20 cellular contexts compared by ENCODE assay signal in the genomic region with DNA sequence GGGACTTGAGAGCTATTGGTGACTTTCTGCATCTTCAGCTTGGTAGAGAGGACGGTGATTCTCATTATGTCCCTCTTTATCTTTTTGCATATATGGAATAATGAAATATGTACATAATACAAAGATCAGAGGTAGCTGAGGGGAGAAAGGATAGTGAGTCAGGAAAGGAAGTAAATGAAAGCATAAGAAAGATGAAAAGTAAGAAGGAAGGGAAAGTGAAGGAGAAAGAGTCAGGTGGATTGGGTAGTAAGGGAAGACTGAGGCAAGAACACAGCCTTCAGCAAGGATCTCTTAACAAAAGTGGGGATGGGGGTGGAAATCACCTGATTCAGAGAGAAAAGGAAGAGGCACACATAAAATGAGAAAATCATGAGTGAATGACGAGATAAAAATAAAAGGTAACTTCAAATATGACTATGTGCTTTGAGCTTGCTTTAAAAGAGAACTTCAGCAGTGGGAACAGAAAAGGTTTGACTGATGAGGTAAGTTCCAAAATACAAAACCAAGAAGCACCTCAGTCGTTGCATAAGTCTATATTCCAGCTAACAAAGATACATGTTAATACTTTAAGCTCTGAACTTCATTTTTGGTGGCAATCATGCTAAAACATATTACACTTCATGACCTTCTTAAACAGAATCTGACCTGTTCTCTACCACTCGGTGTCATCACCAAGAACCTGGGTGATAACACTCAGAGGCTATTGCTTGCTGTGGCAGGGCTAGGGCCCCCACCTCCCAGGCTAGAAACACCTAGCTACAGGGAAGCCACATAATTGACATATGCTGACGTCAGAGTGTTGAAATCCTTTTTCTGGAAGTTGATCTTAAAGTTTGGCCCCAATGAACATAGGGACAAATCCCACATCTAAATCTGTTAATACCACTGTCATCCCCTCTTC. TPM values are rescaled to one million over a fixed set of nuclear protein-coding genes. Genes with fewer than 3 reads are reported as not detected.
DNase-seq lines count a peak whose midpoint lies in the region; ATAC-seq and TF ChIP-seq lines count a peak whose summit lies in the region.
"Had no signal": no experiment of that assay in that cellular context is flagged by ENCODE, and none has a peak within 500 bp of the region (broad histone marks: within the 10 kb centered on the region; RNA-seq: fewer than 3 reads in every experiment).

No MANE protein-coding gene starts in this region.

- peaks cover 47% of the 10 kb centered on the region for H3K4me1 Mint-ChIP-seq in activated T-cell treated with anti-CD3 and anti-CD28 coated beads, Interleukin-2, amount 50 U/mL, for 72 hours (ENCODE audit: low read depth)
- peaks cover 16% of the 10 kb centered on the region for H3K4me1 Mint-ChIP-seq in activated naive CD8-positive, alpha-beta T cell treated with anti-CD3 and anti-CD28 coated beads, Interleukin-2, amount 10 ng/mL, durations not matched to agents 7 days and 5 days
- H3K4me1 Mint-ChIP-seq in stimulated activated naive CD8-positive, alpha-beta T cell treated with anti-CD3 and anti-CD28 coated beads, Interleukin-15, Interleukin-2, amounts not matched to agents 100 ng/mL and 50 ng/mL, for 24 hours (ENCODE audit: low read depth) = peaks cover 63% of the 10 kb centered on the region
- peaks cover 42% of the 10 kb centered on the region for H3K4me1 Mint-ChIP-seq in mesothelial cell of epicardium
- H3K4me1 Mint-ChIP-seq: CD8-positive, alpha-beta memory T cell had no signal

- H3K27me3 Mint-ChIP-seq in activated T-cell treated with anti-CD3 and anti-CD28 coated beads, Interleukin-2, amount 50 U/mL, for 72 hours (ENCODE audit: low read depth) = peaks cover 42% of the 10 kb centered on the region
- H3K27me3 Mint-ChIP-seq in activated naive CD8-positive, alpha-beta T cell treated with anti-CD3 and anti-CD28 coated beads, Interleukin-2, amount 10 ng/mL, durations not matched to agents 7 days and 5 days = no peaks in the 10 kb centered on the region
- peaks cover 8% of the 10 kb centered on the region for H3K27me3 Mint-ChIP-seq in stimulated activated naive CD8-positive, alpha-beta T cell treated with anti-CD3 and anti-CD28 coated beads, Interleukin-15, Interleukin-2, amounts not matched to agents 100 ng/mL and 50 ng/mL, for 24 hours
- H3K27me3 Mint-ChIP-seq in mesothelial cell of epicardium (ENCODE audit: low read depth) = peaks cover 3% of the 10 kb centered on the region

- no peak for TF ChIP-seq CTCF in mesothelial cell of epicardium (IDR thresholded peaks at IDR 0.05; ENCODE audit: unreplicated experiment)

- H3K9me3 Mint-ChIP-seq in activated T-cell treated with anti-CD3 and anti-CD28 coated beads, Interleukin-2, amount 50 U/mL, for 72 hours = no peaks in the 10 kb centered on the region
- no peaks in the 10 kb centered on the region for H3K9me3 Mint-ChIP-seq in activated naive CD8-positive, alpha-beta T cell treated with anti-CD3 and anti-CD28 coated beads, Interleukin-2, amount 10 ng/mL, durations not matched to agents 7 days and 5 days
- H3K9me3 Mint-ChIP-seq in stimulated activated naive CD8-positive, alpha-beta T cell treated with anti-CD3 and anti-CD28 coated beads, Interleukin-15, Interleukin-2, amounts not matched to agents 100 ng/mL and 50 ng/mL, for 24 hours = no peaks in the 10 kb centered on the region
- H3K9me3 Mint-ChIP-seq in mesothelial cell of epicardium = no peaks in the 10 kb centered on the region
- H3K9me3 Mint-ChIP-seq: CD8-positive, alpha-beta memory T cell; GM23338 had no signal

- DNase-seq in activated T-cell treated with anti-CD3 and anti-CD28 coated beads, Interleukin-2, amount 50 U/mL, for 72 hours = no peak
- DNase-seq in activated T-cell treated with anti-CD3 and anti-CD28 coated beads for 4 hours = no peak
- no peak for DNase-seq in activated naive CD8-positive, alpha-beta T cell treated with anti-CD3 and anti-CD28 coated beads, Interleukin-2, amount 10 ng/mL, durations not matched to agents 7 days and 5 days
- DNase-seq in germinal center (ENCODE audit: low spot score) = no peak
- no peak for DNase-seq in mesothelial cell of epicardium (ENCODE audit: low spot score in 2 of 2, unreplicated experiment in 2 of 2)
- no peak for DNase-seq in NCI-H1694 (lab: John Stamatoyannopoulos, UW)
- DNase-seq: CD8-positive, alpha-beta memory T cell; DMS79; HCEC 1CT; KG1; MV-4-11; NCI-H187 treated with DMSO at 0.1 percent for 48 hours; NCI-H345; NCI-H524 treated with DMSO at 0.1 percent for 48 hours; PC-9; SIG-M5 had no signal

- peak overlapping the region; percentile 47 to 54 for H3K4me3 Mint-ChIP-seq in activated T-cell treated with anti-CD3 and anti-CD28 coated beads, Interleukin-2, amount 50 U/mL, for 72 hours
- H3K4me3 Mint-ChIP-seq in activated naive CD8-positive, alpha-beta T cell treated with anti-CD3 and anti-CD28 coated beads, Interleukin-2, amount 10 ng/mL, durations not matched to agents 7 days and 5 days = no peak overlapping the region
- H3K4me3 Mint-ChIP-seq in stimulated activated naive CD8-positive, alpha-beta T cell treated with anti-CD3 and anti-CD28 coated beads, Interleukin-15, Interleukin-2, amounts not matched to agents 100 ng/mL and 50 ng/mL, for 24 hours = peak overlapping the region; percentile 49
- no peak overlapping the region for H3K4me3 Mint-ChIP-seq in mesothelial cell of epicardium
- H3K4me3 Mint-ChIP-seq: CD8-positive, alpha-beta memory T cell; GM23338 had no signal

- ATAC-seq in activated T-cell treated with anti-CD3 and anti-CD28 coated beads, Interleukin-2, amount 50 U/mL, for 72 hours (replicated peaks in 1 of 2) = peak; percentile 71 to 73
- ATAC-seq in GM19351 (IDR thresholded peaks at IDR 0.05; ENCODE audit: unreplicated experiment) = peak; percentile 45
- ATAC-seq in activated naive CD8-positive, alpha-beta T cell treated with anti-CD3 and anti-CD28 coated beads, Interleukin-2, amount 10 ng/mL, durations not matched to agents 7 days and 5 days (ENCODE audit: low read depth) = no peak
- ATAC-seq: GM23338, SK-N-SH treated with all-trans-retinoic acid at 6 μM for 48 hours had no signal

- H3K27ac Mint-ChIP-seq in activated T-cell treated with anti-CD3 and anti-CD28 coated beads, Interleukin-2, amount 50 U/mL, for 72 hours = peak overlapping the region; percentile 8
- H3K27ac Mint-ChIP-seq in activated naive CD8-positive, alpha-beta T cell treated with anti-CD3 and anti-CD28 coated beads, Interleukin-2, amount 10 ng/mL, durations not matched to agents 7 days and 5 days = peak overlapping the region; percentile 2
- peak overlapping the region; percentile 28 for H3K27ac Mint-ChIP-seq in stimulated activated naive CD8-positive, alpha-beta T cell treated with anti-CD3 and anti-CD28 coated beads, Interleukin-15, Interleukin-2, amounts not matched to agents 100 ng/mL and 50 ng/mL, for 24 hours
- H3K27ac Mint-ChIP-seq in mesothelial cell of epicardium = no peak overlapping the region
- H3K27ac Mint-ChIP-seq: CD8-positive, alpha-beta memory T cell; GM23338 had no signal

- POLR2A ChIA-PET in activated naive CD8-positive, alpha-beta T cell treated with anti-CD3 and anti-CD28 coated beads, Interleukin-2, amount 10 ng/mL, durations not matched to agents 7 days and 5 days (lab: Charles Lee) = no interaction called here

- H3K36me3 Mint-ChIP-seq in activated T-cell treated with anti-CD3 and anti-CD28 coated beads, Interleukin-2, amount 50 U/mL, for 72 hours (ENCODE audit: insufficient read depth in 2 of 2) = no peaks in the 10 kb centered on the region
- no peaks in the 10 kb centered on the region for H3K36me3 Mint-ChIP-seq in activated naive CD8-positive, alpha-beta T cell treated with anti-CD3 and anti-CD28 coated beads, Interleukin-2, amount 10 ng/mL, durations not matched to agents 7 days and 5 days
- no peaks in the 10 kb centered on the region for H3K36me3 Mint-ChIP-seq in stimulated activated naive CD8-positive, alpha-beta T cell treated with anti-CD3 and anti-CD28 coated beads, Interleukin-15, Interleukin-2, amounts not matched to agents 100 ng/mL and 50 ng/mL, for 24 hours (ENCODE audit: low read depth)
- no peaks in the 10 kb centered on the region for H3K36me3 Mint-ChIP-seq in mesothelial cell of epicardium
- H3K36me3 Mint-ChIP-seq: CD8-positive, alpha-beta memory T cell had no signal

RNA-seq across cellular contexts. Expression of a gene that starts 32.9 kb away (rescaled TPM):
- 1 to 10 TPM; 2.5 to 4.1 TPM for total RNA-seq in activated T-cell treated with anti-CD3 and anti-CD28 coated beads, Interleukin-2, amount 50 U/mL, for 72 hours
- total RNA-seq in activated naive CD8-positive, alpha-beta T cell treated with anti-CD3 and anti-CD28 coated beads, Interleukin-2, amount 10 ng/mL, durations not matched to agents 7 days and 5 days = under 1 TPM; 0.50 to 0.99 TPM
- 5.0 to 6.2 TPM (median 5.7 TPM) in 3 replicates for total RNA-seq in mesothelial cell of epicardium

Comparison
In these comparisons a context has a peak if more than half of its experiments do, and no peak if none do; other contexts are left out.
1. H3K4me3 Mint-ChIP-seq: peak in activated T-cell treated with anti-CD3 and anti-CD28 coated beads, Interleukin-2, amount 50 U/mL, for 72 hours (2 of 2) and stimulated activated naive CD8-positive, alpha-beta T cell treated with anti-CD3 and anti-CD28 coated beads, Interleukin-15, Interleukin-2, amounts not matched to agents 100 ng/mL and 50 ng/mL, for 24 hours (single experiment); none in activated naive CD8-positive, alpha-beta T cell treated with anti-CD3 and anti-CD28 coated beads, Interleukin-2, amount 10 ng/mL, durations not matched to agents 7 days and 5 days (single experiment) and mesothelial cell of epicardium (single experiment).